8 cellular contexts compared by ENCODE assay signal in genomic region chr10:13587367-13587766, GRCh38. TPM values are rescaled to one million over a fixed set of nuclear protein-coding genes. Genes with fewer than 3 reads are reported as not detected.
A peak's percentile ranks its signal among the peaks of the same experiment; 100 is the strongest.
DNase-seq lines count a peak whose midpoint lies in the region; ATAC-seq and TF ChIP-seq lines count a peak whose summit lies in the region.

No MANE protein-coding gene starts in this region.

- peak overlapping the region; percentile 85 for H3K4me3 ChIP-seq in SK-N-MC
- H3K4me3 ChIP-seq in epithelial cell of proximal tubule (ENCODE audit: low read depth, low read length) = peak overlapping the region; percentile 97

- H3K27ac Mint-ChIP-seq in nephron = peak overlapping the region in 2 of 3 experiments; percentile 28 to 68

- H3K36me3 ChIP-seq in SK-N-MC (ENCODE audit: insufficient read depth, low read length) = no peaks in the 10 kb centered on the region

- peaks cover 20% of the 10 kb centered on the region for H3K4me1 Mint-ChIP-seq in nephron

- H3K27me3 Mint-ChIP-seq in nephron (ENCODE audit: low read depth) = peaks cover 19% of the 10 kb centered on the region

- H3K9me3 Mint-ChIP-seq in nephron = no peaks in the 10 kb centered on the region

- DNase-seq in NCI-H2227 (lab: John Stamatoyannopoulos, UW; ENCODE audit: unreplicated experiment) = peak; percentile 9
- DNase-seq in NCI-H2227 treated with DMSO at 0.1 percent for 48 hours (lab: John Stamatoyannopoulos, UW) = no peak
- DNase-seq in SK-N-MC (ENCODE audit: low read depth, low spot score) = no peak
- DNase-seq in epithelial cell of proximal tubule (ENCODE audit: low read depth) = no peak
- DNase-seq in AG08396 (ENCODE audit: low spot score) = no peak
- DNase-seq in ecto neural progenitor cell (ENCODE audit: low spot score) = no peak

- peak overlapping the region; percentile 81 for H3K9ac ChIP-seq in SK-N-MC (ENCODE audit: insufficient read length)

- TF ChIP-seq CTCF in epithelial cell of proximal tubule (conservative IDR thresholded peaks at IDR 0.05; ENCODE audit: low read depth, low read length) (no peak), nephron (IDR thresholded peaks at IDR 0.05; ENCODE audit: unreplicated experiment in 3 of 3) (no peak)

- no peak for ATAC-seq in HG02885 (IDR thresholded peaks at IDR 0.05; ENCODE audit: poor library complexity, unreplicated experiment)

- H3K4me3 Mint-ChIP-seq in nephron = peak overlapping the region; percentile 100

- no peak overlapping the region for H3K27ac ChIP-seq in SK-N-MC

- H3K9me3 ChIP-seq in SK-N-MC (ENCODE audit: low read depth, low read length) = no peaks in the 10 kb centered on the region

- H3K36me3 Mint-ChIP-seq in nephron (ENCODE audit: low read depth) = no peaks in the 10 kb centered on the region

RNA-seq across cellular contexts. Expression of gene PRPF18, which starts 0.6 kb away (rescaled TPM):
- 22.9 and 25.9 TPM in 2 replicates for total RNA-seq in epithelial cell of proximal tubule

RNA-seq across cellular contexts. Expression of gene BEND7, which starts 58.6 kb away (rescaled TPM):
- 25.9 and 41.4 TPM in 2 replicates for total RNA-seq in epithelial cell of proximal tubule
